8 cellular contexts compared by ENCODE assay signal in the genomic region with DNA sequence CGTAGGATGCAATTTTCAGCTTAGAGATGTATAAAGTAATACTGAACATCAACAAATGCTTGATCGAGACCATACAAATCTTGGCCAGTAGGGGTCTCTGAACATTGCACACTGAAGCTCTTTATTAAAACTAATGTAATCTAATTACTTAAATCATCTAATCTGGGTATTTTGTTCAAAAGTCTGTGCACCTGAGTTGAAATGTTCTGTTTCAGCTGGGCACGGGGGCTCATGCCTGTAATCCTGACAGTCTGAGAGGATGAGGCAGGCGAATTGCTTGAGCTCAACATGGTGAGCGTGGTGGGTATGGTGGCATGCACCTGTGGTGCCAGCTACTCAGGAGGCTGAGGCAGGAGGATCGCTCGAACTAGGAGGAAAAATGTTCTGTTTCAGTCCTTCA. TPM values are rescaled to one million over a fixed set of nuclear protein-coding genes. Genes with fewer than 3 reads are reported as not detected.
DNase-seq lines count a peak whose midpoint lies in the region; ATAC-seq and TF ChIP-seq lines count a peak whose summit lies in the region.

No MANE protein-coding gene starts in this region.

- H3K4me1 Mint-ChIP-seq in activated naive CD8-positive, alpha-beta T cell treated with anti-CD3 and anti-CD28 coated beads for 36 hours, result no peaks in the 10 kb centered on the region
- no peaks in the 10 kb centered on the region for H3K4me1 Mint-ChIP-seq in stimulated activated effector memory CD8-positive, alpha-beta T cell treated with anti-CD3 and anti-CD28 coated beads, Interleukin-12 subunit alpha, Interleukin-12 subunit beta, amount 100 ng/mL, for 72 hours

- no peak overlapping the region for H3K27ac Mint-ChIP-seq in activated naive CD8-positive, alpha-beta T cell treated with anti-CD3 and anti-CD28 coated beads for 36 hours
- no peak overlapping the region for H3K27ac Mint-ChIP-seq in stimulated activated effector memory CD8-positive, alpha-beta T cell treated with anti-CD3 and anti-CD28 coated beads, Interleukin-12 subunit alpha, Interleukin-12 subunit beta, amount 100 ng/mL, for 72 hours

- no peak overlapping the region for H3K4me3 Mint-ChIP-seq in activated naive CD8-positive, alpha-beta T cell treated with anti-CD3 and anti-CD28 coated beads for 36 hours
- H3K4me3 Mint-ChIP-seq in stimulated activated effector memory CD8-positive, alpha-beta T cell treated with anti-CD3 and anti-CD28 coated beads, Interleukin-12 subunit alpha, Interleukin-12 subunit beta, amount 100 ng/mL, for 72 hours, result no peak overlapping the region

- H3K9me3 Mint-ChIP-seq in activated naive CD8-positive, alpha-beta T cell treated with anti-CD3 and anti-CD28 coated beads for 36 hours, result no peaks in the 10 kb centered on the region
- H3K9me3 Mint-ChIP-seq in stimulated activated effector memory CD8-positive, alpha-beta T cell treated with anti-CD3 and anti-CD28 coated beads, Interleukin-12 subunit alpha, Interleukin-12 subunit beta, amount 100 ng/mL, for 72 hours, result no peaks in the 10 kb centered on the region

- no peaks in the 10 kb centered on the region for H3K27me3 Mint-ChIP-seq in activated naive CD8-positive, alpha-beta T cell treated with anti-CD3 and anti-CD28 coated beads for 36 hours

- H3K36me3 Mint-ChIP-seq in activated naive CD8-positive, alpha-beta T cell treated with anti-CD3 and anti-CD28 coated beads for 36 hours, result no peaks in the 10 kb centered on the region
- H3K36me3 Mint-ChIP-seq in stimulated activated effector memory CD8-positive, alpha-beta T cell treated with anti-CD3 and anti-CD28 coated beads, Interleukin-12 subunit alpha, Interleukin-12 subunit beta, amount 100 ng/mL, for 72 hours, result no peaks in the 10 kb centered on the region

- H3K27ac ChIP-seq in iPS DF 6.9 (ENCODE audit: low read length), result no peak overlapping the region

- H3K4me1 ChIP-seq in iPS DF 6.9 (ENCODE audit: control insufficient read depth, insufficient read depth, low read length), result no peaks in the 10 kb centered on the region

- TF ChIP-seq CTCF in NB4 (IDR thresholded peaks at IDR 0.05; ENCODE audit: low read depth, low read length), result peak; percentile 49

- ATAC-seq in stimulated activated effector memory CD8-positive, alpha-beta T cell treated with anti-CD3 and anti-CD28 coated beads, Interleukin-12 subunit alpha, Interleukin-12 subunit beta, amount 100 ng/mL, for 72 hours, result peak; percentile 65

- H3K4me3 ChIP-seq in NB4 (ENCODE audit: low read depth, low read length) (no peak overlapping the region), iPS DF 6.9 (ENCODE audit: low read length) (no peak overlapping the region)

- WGBS in iPS DF 6.9 (ENCODE audit: insufficient coverage, insufficient read length), result no CpG with 5 or more reads among the region's 7 CpGs

- no peaks in the 10 kb centered on the region for H3K27me3 ChIP-seq in iPS DF 6.9 (ENCODE audit: control insufficient read depth, insufficient read depth, low read length)

- DNase-seq in activated CD8-positive, alpha-beta memory T cell treated with anti-CD3 and anti-CD28 coated beads for 24 hours, result peak; percentile 62
- DNase-seq in activated CD8-positive, alpha-beta memory T cell treated with anti-CD3 and anti-CD28 coated beads, Interleukin-2, amount 50 U/mL, for 48 hours, result no peak
- peak; percentile 19 for DNase-seq in NB4 (ENCODE audit: low read depth)
- peak; percentile 4 for DNase-seq in activated naive CD8-positive, alpha-beta T cell treated with anti-CD3 and anti-CD28 coated beads for 36 hours
- DNase-seq in iPS DF 6.9 (ENCODE audit: low read depth, low spot score), result peak; percentile 9
- DNase-seq in stimulated activated effector memory CD8-positive, alpha-beta T cell treated with anti-CD3 and anti-CD28 coated beads, Interleukin-12 subunit alpha, Interleukin-12 subunit beta, amount 100 ng/mL, for 72 hours (ENCODE audit: low spot score in 2 of 2), result peak; percentile 15 to 60
- DNase-seq in H4 (ENCODE audit: low spot score), result no peak
- DNase-seq in DMS79 treated with DMSO at 0.1 percent for 48 hours (lab: John Stamatoyannopoulos, UW), result no peak

- no peak for TF ChIP-seq POLR2A in NB4 (IDR thresholded peaks at IDR 0.05; ENCODE audit: extremely low read depth, insufficient read length)

- no peaks in the 10 kb centered on the region for H3K36me3 ChIP-seq in iPS DF 6.9 (ENCODE audit: control insufficient read depth, insufficient read depth, low read length)

- no peaks in the 10 kb centered on the region for H3K9me3 ChIP-seq in iPS DF 6.9 (ENCODE audit: control insufficient read depth, insufficient read depth, low read length)

RNA-seq across cellular contexts. Expression of a gene that starts 41.0 kb away (rescaled TPM):
- total RNA-seq in activated naive CD8-positive, alpha-beta T cell treated with anti-CD3 and anti-CD28 coated beads for 36 hours, result not detected
- total RNA-seq in H4 (2014; rRNA removed; shearing (Covaris generic)), result not detected in 2 replicates

Comparison
In these comparisons a context has a peak if more than half of its experiments do, and no peak if none do; other contexts are left out.
1. DNase-seq: peak in activated CD8-positive, alpha-beta memory T cell treated with anti-CD3 and anti-CD28 coated beads for 24 hours (single experiment), NB4 (single experiment), activated naive CD8-positive, alpha-beta T cell treated with anti-CD3 and anti-CD28 coated beads for 36 hours (single experiment), iPS DF 6.9 (single experiment) and stimulated activated effector memory CD8-positive, alpha-beta T cell treated with anti-CD3 and anti-CD28 coated beads, Interleukin-12 subunit alpha, Interleukin-12 subunit beta, amount 100 ng/mL, for 72 hours (2 of 2); none in activated CD8-positive, alpha-beta memory T cell treated with anti-CD3 and anti-CD28 coated beads, Interleukin-2, amount 50 U/mL, for 48 hours (single experiment), H4 (single experiment) and DMS79 treated with DMSO at 0.1 percent for 48 hours (single experiment).